Comparison of ENCODE assay signal across 16 cellular contexts in the genomic region with DNA sequence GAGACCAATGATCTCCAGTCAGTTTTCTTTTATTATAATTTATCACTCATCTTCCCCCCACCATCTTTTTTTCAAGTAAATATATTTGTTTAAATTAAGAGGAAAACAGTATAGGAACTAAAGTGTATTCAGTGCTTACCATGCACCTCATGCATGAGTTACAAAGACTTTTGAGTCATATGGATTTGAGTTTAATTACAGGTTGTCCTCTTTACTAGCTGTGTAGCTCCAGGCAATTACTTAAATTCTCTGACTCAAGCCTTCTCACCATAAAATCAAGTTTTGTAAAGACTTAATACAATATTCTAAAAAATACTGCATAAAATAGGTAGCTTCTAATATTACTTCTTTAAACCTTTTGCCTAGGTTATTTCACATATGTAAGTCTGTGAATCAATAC.
A peak's percentile ranks its signal among the peaks of the same experiment; 100 is the strongest.
DNase-seq lines count a peak whose midpoint lies in the region; ATAC-seq, FAIRE-seq and TF ChIP-seq lines count a peak whose summit lies in the region.
"Had no signal": no experiment of that assay in that cellular context is flagged by ENCODE, and none has a peak within 500 bp of the region (broad histone marks: within the 10 kb centered on the region; RNA-seq: fewer than 3 reads in every experiment).

No MANE protein-coding gene starts in this region.

- ATAC-seq in foreskin keratinocyte (peak; percentile 83), GM19452 (IDR thresholded peaks at IDR 0.05; ENCODE audit: unreplicated experiment) (no peak)
- no peak for ATAC-seq in CD8-positive, alpha-beta T cell
- ATAC-seq: GM23338, HCT116 had no signal

- POLR2A ChIA-PET in RWPE1 (lab: Yijun Ruan, JAX; ENCODE audit: low non-redundant PET): no interaction called here
- POLR2A ChIA-PET in CD8-positive, alpha-beta T cell (lab: Charles Lee): no interaction called here

- no peaks in the 10 kb centered on the region for H3K36me3 Mint-ChIP-seq in CD8-positive, alpha-beta T cell
- H3K36me3 Mint-ChIP-seq: CD4-positive, alpha-beta memory T cell had no signal

- H3K9me3 Mint-ChIP-seq in CD8-positive, alpha-beta T cell: no peaks in the 10 kb centered on the region
- H3K9me3 Mint-ChIP-seq: GM23338, H9 had no signal

- H3K4me1 Mint-ChIP-seq in CD8-positive, alpha-beta T cell (ENCODE audit: low read depth): no peaks in the 10 kb centered on the region

- H3K27me3 ChIP-seq in bronchial epithelial cell (ENCODE audit: control insufficient read depth, insufficient read depth, low read length): no peaks in the 10 kb centered on the region
- no peaks in the 10 kb centered on the region for H3K27me3 ChIP-seq in foreskin keratinocyte
- H3K27me3 ChIP-seq in CD8-positive, alpha-beta T cell (ENCODE audit: insufficient read depth, low read length): no peaks in the 10 kb centered on the region

- no peak for FAIRE-seq in bronchial epithelial cell (lab: Jason Lieb, UNC)
- FAIRE-seq: G401.6, GM12892 had no signal

- TF ChIP-seq CTCF in RWPE1 (conservative IDR thresholded peaks at IDR 0.05; ENCODE audit: low read depth) (no peak), bronchial epithelial cell (IDR thresholded peaks at IDR 0.05; ENCODE audit: insufficient read depth, low read length, severe bottlenecking) (no peak), foreskin keratinocyte (conservative IDR thresholded peaks at IDR 0.05) (no peak)
- TF ChIP-seq CTCF in CD8-positive, alpha-beta T cell (IDR thresholded peaks at IDR 0.05): no peak

- no peak overlapping the region for H3K4me3 ChIP-seq in bronchial epithelial cell (ENCODE audit: low read depth, low read length)
- H3K4me3 ChIP-seq in CD8-positive, alpha-beta T cell (ENCODE audit: low read depth, low read length): no peak overlapping the region
- H3K4me3 ChIP-seq: GM23338 had no signal

- peak; percentile 24 for DNase-seq in RWPE1 (ENCODE audit: low spot score)
- peak; percentile 60 for DNase-seq in bronchial epithelial cell (ENCODE audit: low read depth)
- peak; percentile 18 to 63 for DNase-seq in foreskin keratinocyte
- no peak for DNase-seq in NCI-H146 (lab: John Stamatoyannopoulos, UW)
- no peak for DNase-seq in CD8-positive, alpha-beta T cell
- DNase-seq: C1 segment of cervical spinal cord; Caco-2; CD4-positive, alpha-beta memory T cell; DMS153; DND-41; H9 had no signal

- H3K4me1 ChIP-seq in foreskin keratinocyte: peaks cover 4% of the 10 kb centered on the region
- H3K4me1 ChIP-seq in CD8-positive, alpha-beta T cell (ENCODE audit: insufficient read depth, low read length): no peaks in the 10 kb centered on the region
- H3K4me1 ChIP-seq: Caco-2 had no signal

- intact Hi-C loops in CD8-positive, alpha-beta T cell (cut with DNase I, micrococcal nuclease): no loop called here

- H3K27ac ChIP-seq in RWPE1 (no peak overlapping the region), foreskin keratinocyte (no peak overlapping the region)
- no peak overlapping the region for H3K27ac ChIP-seq in CD8-positive, alpha-beta T cell (ENCODE audit: low read depth, low read length)

- H3K9me3 ChIP-seq in CD8-positive, alpha-beta T cell (ENCODE audit: low read length): no peaks in the 10 kb centered on the region
- H3K9me3 ChIP-seq: Caco-2 had no signal

- peaks cover 2% of the 10 kb centered on the region for H3K27me3 Mint-ChIP-seq in CD8-positive, alpha-beta T cell (ENCODE audit: low read depth)

- no peaks in the 10 kb centered on the region for H3K36me3 ChIP-seq in bronchial epithelial cell (ENCODE audit: control insufficient read depth, insufficient read depth, low read length)
- no peaks in the 10 kb centered on the region for H3K36me3 ChIP-seq in CD8-positive, alpha-beta T cell (ENCODE audit: insufficient read depth, low read length)

- CTCF ChIA-PET in RWPE1 (lab: Yijun Ruan, JAX): no interaction called here
- CTCF ChIA-PET in CD8-positive, alpha-beta T cell (lab: Charles Lee): no interaction called here

- H3K4me3 Mint-ChIP-seq in CD8-positive, alpha-beta T cell: no peak overlapping the region
- H3K4me3 Mint-ChIP-seq: CD4-positive, alpha-beta memory T cell; GM23338; H9 had no signal

- no peak overlapping the region for H3K27ac Mint-ChIP-seq in CD8-positive, alpha-beta T cell
- H3K27ac Mint-ChIP-seq: CD4-positive, alpha-beta memory T cell; GM23338; H9 had no signal

Comparison
In these comparisons a context has a peak if more than half of its experiments do, and no peak if none do; other contexts are left out.
1. DNase-seq: peak in RWPE1 (single experiment), bronchial epithelial cell (single experiment) and foreskin keratinocyte (2 of 2); none in NCI-H146 (single experiment) and CD8-positive, alpha-beta T cell (0 of 7).